Comparison of ENCODE assay signal across 13 cellular contexts in genomic region chr14:59425322-59425945, GRCh38. TPM values are rescaled to one million over a fixed set of nuclear protein-coding genes. Genes with fewer than 3 reads are reported as not detected.
DNase-seq lines count a peak whose midpoint lies in the region; ATAC-seq, FAIRE-seq and TF ChIP-seq lines count a peak whose summit lies in the region.
"Had no signal": no experiment of that assay in that cellular context is flagged by ENCODE, and none has a peak within 500 bp of the region (broad histone marks: within the 10 kb centered on the region; RNA-seq: fewer than 3 reads in every experiment).

No MANE protein-coding gene starts in this region.

- no peaks in the 10 kb centered on the region for H3K9me3 Mint-ChIP-seq in dendritic cell treated with granulocyte-macrophage colony-stimulating factor and Interleukin-4, amounts not matched to agents 40 ng/mL and 50 ng/mL, for 4 days
- H3K9me3 Mint-ChIP-seq: activated naive CD4-positive, alpha-beta T cell treated with anti-CD3 and anti-CD28 coated beads, Interleukin-2, amount 50 U/mL, for 72 hours; mesothelial cell of epicardium had no signal

- no peak overlapping the region for H3K4me3 ChIP-seq in left lung
- H3K4me3 ChIP-seq: hepatocyte had no signal

- no peaks in the 10 kb centered on the region for H3K27me3 Mint-ChIP-seq in dendritic cell treated with granulocyte-macrophage colony-stimulating factor and Interleukin-4, amounts not matched to agents 40 ng/mL and 50 ng/mL, for 4 days

- peak overlapping the region; percentile 91 for H3K27ac Mint-ChIP-seq in dendritic cell treated with granulocyte-macrophage colony-stimulating factor and Interleukin-4, amounts not matched to agents 40 ng/mL and 50 ng/mL, for 4 days
- H3K27ac Mint-ChIP-seq: activated naive CD4-positive, alpha-beta T cell treated with anti-CD3 and anti-CD28 coated beads, Interleukin-2, amount 50 U/mL, for 72 hours; mesothelial cell of epicardium had no signal

- DNase-seq in Right ventricle myocardium superior: no peak
- DNase-seq in cardiac septum (ENCODE audit: low spot score): no peak
- DNase-seq in left lung: no peak
- no peak for DNase-seq in NCI-H146 (lab: John Stamatoyannopoulos, UW)
- no peak for DNase-seq in GM19239 (ENCODE audit: insufficient read length, low spot score)
- no peak for DNase-seq in activated CD8-positive, alpha-beta memory T cell treated with anti-CD3 and anti-CD28 coated beads, Interleukin-2, amount 50 U/mL, for 48 hours
- DNase-seq: dermis blood vessel endothelial cell, NCI-H774 had no signal

- no peaks in the 10 kb centered on the region for H3K36me3 Mint-ChIP-seq in dendritic cell treated with granulocyte-macrophage colony-stimulating factor and Interleukin-4, amounts not matched to agents 40 ng/mL and 50 ng/mL, for 4 days (ENCODE audit: low read depth)
- H3K36me3 Mint-ChIP-seq: activated naive CD4-positive, alpha-beta T cell treated with anti-CD3 and anti-CD28 coated beads, Interleukin-2, amount 50 U/mL, for 72 hours; mesothelial cell of epicardium had no signal

- H3K27ac ChIP-seq in left lung: no peak overlapping the region
- H3K27ac ChIP-seq: hepatocyte had no signal

- no peaks in the 10 kb centered on the region for H3K36me3 ChIP-seq in left lung

- no peaks in the 10 kb centered on the region for H3K9me3 ChIP-seq in left lung

- H3K4me3 Mint-ChIP-seq in dendritic cell treated with granulocyte-macrophage colony-stimulating factor and Interleukin-4, amounts not matched to agents 40 ng/mL and 50 ng/mL, for 4 days: no peak overlapping the region
- H3K4me3 Mint-ChIP-seq: mesothelial cell of epicardium had no signal

- no peak for FAIRE-seq in GM19239 (lab: Jason Lieb, UNC)

- ATAC-seq in Right ventricle myocardium superior (ENCODE audit: poor library complexity) (peak; percentile 38), left lung (peak; percentile 54), HG02610 (IDR thresholded peaks at IDR 0.05; ENCODE audit: unreplicated experiment) (no peak)
- ATAC-seq: activated naive CD4-positive, alpha-beta T cell treated with anti-CD3 and anti-CD28 coated beads, Interleukin-2, amount 50 U/mL, for 72 hours had no signal

- no peak for TF ChIP-seq CTCF in left lung (IDR thresholded peaks at IDR 0.05)

- H3K4me1 Mint-ChIP-seq in dendritic cell treated with granulocyte-macrophage colony-stimulating factor and Interleukin-4, amounts not matched to agents 40 ng/mL and 50 ng/mL, for 4 days (ENCODE audit: low read depth): peaks cover 69% of the 10 kb centered on the region

- H3K4me1 ChIP-seq in left lung: peaks cover 0 to 12% of the 10 kb centered on the region in 2 donors

- intact Hi-C loops in Right ventricle myocardium superior (cut with DNase I): loop anchor here (10.0 kb wide), 1 partner anchor 91 kb away; no protein-coding TSS in a partner anchor
- intact Hi-C loops in cardiac septum (cut with DNase I): loop anchor here (5.0 to 10.0 kb wide), 2 partner anchors 93 to 291 kb away; no protein-coding TSS in a partner anchor
- intact Hi-C loops in dendritic cell treated with granulocyte-macrophage colony-stimulating factor and Interleukin-4, amounts not matched to agents 40 ng/mL and 50 ng/mL, for 4 days (cut with micrococcal nuclease): loop anchor here (10.0 kb wide), 1 partner anchor 71 kb away; no protein-coding TSS in a partner anchor
- intact Hi-C loops in left lung (cut with DNase I): no loop called here

- H3K27me3 ChIP-seq in left lung: no peaks in the 10 kb centered on the region
- H3K27me3 ChIP-seq: hepatocyte had no signal

RNA-seq across cellular contexts. Expression of gene GPR135, which starts 39.7 kb away (rescaled TPM):
- total RNA-seq in Right ventricle myocardium superior (1.4 TPM), cardiac septum (3.2 TPM), left lung (1 to 10 TPM; 1.7 to 2.6 TPM)

RNA-seq across cellular contexts. Expression of gene L3HYPDH, which starts 58.8 kb away (rescaled TPM):
- total RNA-seq in Right ventricle myocardium superior: 9.1 TPM
- total RNA-seq in cardiac septum: 20.3 TPM
- total RNA-seq in left lung: 10 to 100 TPM; 15.8 to 21.2 TPM

RNA-seq across cellular contexts. Expression of gene JKAMP, which starts 58.9 kb away (rescaled TPM):
- total RNA-seq in Right ventricle myocardium superior: 22.3 TPM
- 21.1 TPM for total RNA-seq in cardiac septum
- total RNA-seq in left lung: 10 to 100 TPM; 41.6 to 53.3 TPM

Comparison
In these comparisons a context has a peak if more than half of its experiments do, and no peak if none do; other contexts are left out.
1. intact Hi-C loops: an anchor here in Right ventricle myocardium superior (10.0 kb wide), cardiac septum (5.0 to 10.0 kb wide) and dendritic cell treated with granulocyte-macrophage colony-stimulating factor and Interleukin-4, amounts not matched to agents 40 ng/mL and 50 ng/mL, for 4 days (10.0 kb wide); none called in left lung.